In the genomic region with DNA sequence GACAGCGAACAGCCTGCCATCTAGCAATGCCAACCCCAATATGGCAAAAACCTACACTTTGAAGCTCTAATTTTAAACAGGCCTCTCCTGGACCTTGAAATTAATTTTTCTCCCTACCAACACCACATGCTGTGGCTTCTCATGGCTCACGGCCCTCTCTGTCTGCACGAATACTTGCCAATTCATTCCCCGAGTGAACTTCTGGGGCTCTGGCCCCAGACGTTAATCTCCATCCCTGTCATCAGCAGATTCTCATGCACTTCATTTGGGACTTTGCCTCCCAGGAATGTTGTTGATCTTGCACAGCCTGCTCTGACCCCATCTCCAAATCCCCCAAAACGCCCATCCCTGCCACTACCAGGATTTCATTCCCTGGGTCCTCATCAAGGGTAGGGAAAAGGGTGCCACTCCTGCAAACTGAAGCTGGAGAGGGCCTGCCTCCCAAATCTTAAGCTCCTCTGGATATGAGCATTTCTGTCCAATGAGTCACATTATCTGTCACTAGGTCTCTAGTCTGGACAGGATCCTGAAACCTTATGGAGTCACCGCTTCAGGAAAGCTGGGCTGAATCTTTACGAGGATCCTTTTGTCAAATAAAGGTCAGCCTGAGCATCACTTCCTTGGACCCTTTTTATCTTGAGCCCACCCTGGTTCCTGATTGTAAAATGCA, we compare ENCODE assay signal across 31 cellular contexts. TPM values are rescaled to one million over a fixed set of nuclear protein-coding genes. Genes with fewer than 3 reads are reported as not detected.
DNase-seq lines count a peak whose midpoint lies in the region; ATAC-seq, FAIRE-seq and TF ChIP-seq lines count a peak whose summit lies in the region.
"Had no signal": no experiment of that assay in that cellular context is flagged by ENCODE, and none has a peak within 500 bp of the region (broad histone marks: within the 10 kb centered on the region; RNA-seq: fewer than 3 reads in every experiment).

No MANE protein-coding gene starts in this region.

- CTCF ChIA-PET in MCF 10A (lab: Yijun Ruan, JAX): interaction anchor here (0.6 to 1.1 kb wide), 4 partner anchors 9 to 161 kb away, joined by 3 to 5 read pairs (median 3); no protein-coding TSS in a partner anchor

- no TSS peak for BruUV-seq in MCF 10A (replicated peaks; lab: Mats Ljungman, UMichigan)

- H3K27me3 ChIP-seq in breast epithelium (peaks cover 0 to 6% of the 10 kb centered on the region in 2 donors), tibial artery (peaks cover 0 to 41% of the 10 kb centered on the region in 2 donors)
- H3K27me3 ChIP-seq: BLaER1 treated with 17β-estradiol and CSF1 and Interleukin-3, amounts not matched to agents 10 nM and 100 nM; ovary; upper lobe of left lung had no signal

- H3K9me3 Mint-ChIP-seq in MCF 10A (ENCODE audit: unreplicated experiment): no peaks in the 10 kb centered on the region
- H3K9me3 Mint-ChIP-seq: activated B cell treated with CpG ODN at 0.5 μM for 24 hours; activated CD4-positive, alpha-beta memory T cell treated with anti-CD3 and anti-CD28 coated beads for 36 hours; brain; effector memory CD8-positive, alpha-beta T cell; natural killer cell had no signal

- H3K27ac ChIP-seq in breast epithelium (no peak overlapping the region), tibial artery (no peak overlapping the region)
- H3K27ac ChIP-seq: BLaER1 treated with 17β-estradiol and CSF1 and Interleukin-3, amounts not matched to agents 10 nM and 100 nM; left ventricle myocardium inferior; ovary; stomach; upper lobe of left lung had no signal

- FAIRE-seq in urothelium cell line (lab: Jason Lieb, UNC) (no peak), RCC 7860 (lab: Jason Lieb, UNC) (no peak)
- FAIRE-seq: colon, G401.6 had no signal

- no peak overlapping the region for H3K4me3 Mint-ChIP-seq in MCF 10A (ENCODE audit: unreplicated experiment)
- H3K4me3 Mint-ChIP-seq: activated B cell treated with CpG ODN at 0.5 μM for 24 hours; activated CD4-positive, alpha-beta memory T cell treated with anti-CD3 and anti-CD28 coated beads for 36 hours; brain; effector memory CD8-positive, alpha-beta T cell; natural killer cell had no signal

- H3K27ac Mint-ChIP-seq in MCF 10A (ENCODE audit: low read depth, unreplicated experiment): no peak overlapping the region
- H3K27ac Mint-ChIP-seq: activated B cell treated with CpG ODN at 0.5 μM for 24 hours; activated CD4-positive, alpha-beta memory T cell treated with anti-CD3 and anti-CD28 coated beads for 36 hours; effector memory CD8-positive, alpha-beta T cell had no signal

- ATAC-seq in esophagus mucosa: peak; percentile 64
- ATAC-seq: effector memory CD8-positive, alpha-beta T cell; right cardiac atrium had no signal

- no peaks in the 10 kb centered on the region for H3K36me3 ChIP-seq in breast epithelium
- no peaks in the 10 kb centered on the region for H3K36me3 ChIP-seq in tibial artery
- H3K36me3 ChIP-seq: BLaER1 treated with 17β-estradiol and CSF1 and Interleukin-3, amounts not matched to agents 10 nM and 100 nM; HAP-1; left ventricle myocardium inferior; ovary; stomach; upper lobe of left lung had no signal

- TF ChIP-seq CTCF in MCF 10A (IDR thresholded peaks at IDR 0.05; ENCODE audit: unreplicated experiment) (no peak), breast epithelium (IDR thresholded peaks at IDR 0.05) (no peak), tibial artery (IDR thresholded peaks at IDR 0.05) (no peak)

- H3K4me1 ChIP-seq in breast epithelium: no peaks in the 10 kb centered on the region
- no peaks in the 10 kb centered on the region for H3K4me1 ChIP-seq in tibial artery
- H3K4me1 ChIP-seq: left ventricle myocardium inferior, stomach, upper lobe of left lung had no signal

- TF ChIP-seq POLR2A in breast epithelium (IDR thresholded peaks at IDR 0.05): no peak

- peaks cover 8% of the 10 kb centered on the region for H3K4me1 Mint-ChIP-seq in MCF 10A (ENCODE audit: insufficient read depth, unreplicated experiment)
- H3K4me1 Mint-ChIP-seq: activated B cell treated with CpG ODN at 0.5 μM for 24 hours had no signal

- intact Hi-C loops in MCF 10A (cut with micrococcal nuclease) (no loop called here), breast epithelium (cut with DNase I; ENCODE audit: low total_unique reads) (no loop called here), tibial artery (cut with DNase I; ENCODE audit: low total_unique reads) (no loop called here)

- no peak overlapping the region for H3K4me3 ChIP-seq in breast epithelium
- no peak overlapping the region for H3K4me3 ChIP-seq in tibial artery
- H3K4me3 ChIP-seq: BLaER1 treated with 17β-estradiol and CSF1 and Interleukin-3, amounts not matched to agents 10 nM and 100 nM; HAP-1; left ventricle myocardium inferior; ovary; stomach; upper lobe of left lung had no signal

- POLR2A ChIA-PET in MCF 10A (lab: Yijun Ruan, JAX): no interaction called here

- no peaks in the 10 kb centered on the region for H3K27me3 Mint-ChIP-seq in MCF 10A (ENCODE audit: insufficient read depth, unreplicated experiment)

- DNase-seq in MCF 10A (ENCODE audit: unreplicated experiment) (peak; percentile 56), breast epithelium (ENCODE audit: low spot score in 2 of 2) (no peak), NCI-H226 (peak; percentile 13), urothelium cell line (ENCODE audit: low spot score) (peak; percentile 77), tibial artery (no peak), NCI-H1930 (lab: John Stamatoyannopoulos, UW) (no peak), RCC 7860 (ENCODE audit: low spot score) (no peak)
- DNase-seq: 8988T; activated B cell treated with CpG ODN at 0.5 μM for 24 hours; activated CD4-positive, alpha-beta memory T cell treated with anti-CD3 and anti-CD28 coated beads for 36 hours; activated effector memory CD4-positive, alpha-beta T cell treated with Interleukin-2 at 50 U/mL for 16 hours; effector memory CD8-positive, alpha-beta T cell; head of caudate nucleus; left ventricle myocardium inferior; midbrain; natural killer cell; NCI-H1092 treated with DMSO at 0.1 percent for 48 hours; NCI-H2081 treated with DMSO at 0.1 percent for 48 hours; NCI-H446 treated with DMSO at 0.1 percent for 48 hours; ovary; right cardiac atrium; SK-N-SH; stomach; upper lobe of left lung had no signal

- H3K9me3 ChIP-seq in breast epithelium (no peaks in the 10 kb centered on the region), tibial artery (no peaks in the 10 kb centered on the region)
- H3K9me3 ChIP-seq: BLaER1 treated with 17β-estradiol and CSF1 and Interleukin-3, amounts not matched to agents 10 nM and 100 nM; HAP-1; left ventricle myocardium inferior; ovary; SK-N-SH; stomach; upper lobe of left lung had no signal

- no peaks in the 10 kb centered on the region for H3K36me3 Mint-ChIP-seq in MCF 10A (ENCODE audit: insufficient read depth, unreplicated experiment)
- H3K36me3 Mint-ChIP-seq: activated CD4-positive, alpha-beta memory T cell treated with anti-CD3 and anti-CD28 coated beads for 36 hours; brain; natural killer cell had no signal

RNA-seq across cellular contexts. Expression of a gene that starts 10.4 kb away (rescaled TPM):
- total RNA-seq in MCF 10A (2022): not detected in 2 replicates
- not detected for total RNA-seq in breast epithelium
- total RNA-seq in esophagus mucosa: not detected
- total RNA-seq: activated B cell treated with CpG ODN at 0.5 μM for 24 hours; activated CD4-positive, alpha-beta memory T cell treated with anti-CD3 and anti-CD28 coated beads for 36 hours; left ventricle myocardium inferior; natural killer cell; right cardiac atrium; stomach; T-helper 2 cell treated with Interferon-gamma antibody and Interleukin-4, amounts not matched to agents 100 ng/mL and 5 ng/mL, for 36 hours; upper lobe of left lung had no signal

RNA-seq across cellular contexts. Expression of a gene that starts 12.0 kb away (rescaled TPM):
- total RNA-seq in MCF 10A (2022) (0.23 and 0.34 TPM in 2 replicates), breast epithelium (1 to 10 TPM; 1.3 to 2.3 (median 1.9) TPM), esophagus mucosa (0.56 TPM)

RNA-seq across cellular contexts. Expression of a gene that starts 40.4 kb away (rescaled TPM):
- total RNA-seq in MCF 10A (2022) (not detected in 2 replicates), breast epithelium (under 1 TPM in 1 of 3 donors, not detected in 2; 0.88 TPM), esophagus mucosa (not detected)
- total RNA-seq: activated B cell treated with CpG ODN at 0.5 μM for 24 hours; activated CD4-positive, alpha-beta memory T cell treated with anti-CD3 and anti-CD28 coated beads for 36 hours; left ventricle myocardium inferior; T-helper 2 cell treated with Interferon-gamma antibody and Interleukin-4, amounts not matched to agents 100 ng/mL and 5 ng/mL, for 36 hours had no signal

RNA-seq across cellular contexts. Expression of a gene that starts 55.6 kb away (rescaled TPM):
- not detected in 2 replicates for total RNA-seq in MCF 10A (2022)
- total RNA-seq in breast epithelium: under 1 TPM in 2 of 3 donors, not detected in 1; 0.33 to 0.88 TPM
- not detected for total RNA-seq in esophagus mucosa
- total RNA-seq: activated B cell treated with CpG ODN at 0.5 μM for 24 hours; activated CD4-positive, alpha-beta memory T cell treated with anti-CD3 and anti-CD28 coated beads for 36 hours; left ventricle myocardium inferior; natural killer cell; stomach; T-helper 2 cell treated with Interferon-gamma antibody and Interleukin-4, amounts not matched to agents 100 ng/mL and 5 ng/mL, for 36 hours had no signal

Comparison
In these comparisons a context has a peak if more than half of its experiments do, and no peak if none do; other contexts are left out.
1. DNase-seq: peak in MCF 10A (single experiment), NCI-H226 (single experiment) and urothelium cell line (single experiment); none in breast epithelium (0 of 2), tibial artery (0 of 2), NCI-H1930 (0 of 2) and RCC 7860 (single experiment).